25 cellular contexts compared by ENCODE assay signal in genomic region chr12:109730306-109731145, GRCh38. TPM values are rescaled to one million over a fixed set of nuclear protein-coding genes. Genes with fewer than 3 reads are reported as not detected.
DNase-seq lines count a peak whose midpoint lies in the region; ATAC-seq and TF ChIP-seq lines count a peak whose summit lies in the region.
"Had no signal": no experiment of that assay in that cellular context is flagged by ENCODE, and none has a peak within 500 bp of the region (broad histone marks: within the 10 kb centered on the region; RNA-seq: fewer than 3 reads in every experiment).

No MANE protein-coding gene starts in this region.

- H3K9me3 ChIP-seq in heart left ventricle (no peaks in the 10 kb centered on the region), ovary (no peaks in the 10 kb centered on the region), aorta (ENCODE audit: control insufficient read depth, low read length) (no peaks in the 10 kb centered on the region), vagina (no peaks in the 10 kb centered on the region)
- H3K9me3 ChIP-seq: SJCRH30, thyroid gland had no signal

- intact Hi-C loops in Right ventricle myocardium superior (cut with DNase I) (no loop called here), left cardiac atrium (cut with DNase I) (no loop called here), heart left ventricle (cut with DNase I) (no loop called here), ovary (cut with DNase I) (no loop called here), aorta (cut with DNase I) (no loop called here), vagina (cut with DNase I) (no loop called here)

- H3K4me1 ChIP-seq in heart left ventricle = peaks cover 0 to 17% (median 2%) of the 10 kb centered on the region in 12 donors
- H3K4me1 ChIP-seq in ovary (ENCODE audit: insufficient read depth) = peaks cover 3% of the 10 kb centered on the region
- H3K4me1 ChIP-seq in aorta (ENCODE audit: control insufficient read depth in 1 of 2, insufficient read depth in 2 of 2, low read length in 2 of 2) = no peaks in the 10 kb centered on the region
- no peaks in the 10 kb centered on the region for H3K4me1 ChIP-seq in vagina
- H3K4me1 ChIP-seq: thyroid gland had no signal

- no peak for TF ChIP-seq EP300 in ovary (IDR thresholded peaks at IDR 0.05)

- 82 to 89% (median 84%) methylated on average over 15 of the region's 15 CpGs for WGBS in heart left ventricle, 4 donors
- 78 to 82% (median 80%) methylated on average over 15 of the region's 15 CpGs for WGBS in ovary, 3 donors
- 79 to 84% methylated on average over 15 of the region's 15 CpGs for WGBS in aorta, 2 donors

- H3K4me3 ChIP-seq in heart left ventricle = no peak overlapping the region
- H3K4me3 ChIP-seq in ovary = no peak overlapping the region
- no peak overlapping the region for H3K4me3 ChIP-seq in aorta (ENCODE audit: low read length in 2 of 2)
- H3K4me3 ChIP-seq in vagina = no peak overlapping the region
- H3K4me3 ChIP-seq: SJCRH30, thyroid gland had no signal

- TF ChIP-seq POLR2A in heart left ventricle (IDR thresholded peaks at IDR 0.05) (no peak), ovary (IDR thresholded peaks at IDR 0.05) (no peak), vagina (IDR thresholded peaks at IDR 0.05) (no peak)

- H3K36me3 ChIP-seq in heart left ventricle (no peaks in the 10 kb centered on the region), ovary (no peaks in the 10 kb centered on the region), aorta (ENCODE audit: control insufficient read depth in 1 of 2, insufficient read depth in 2 of 2, low read length in 1 of 2) (no peaks in the 10 kb centered on the region), vagina (no peaks in the 10 kb centered on the region)
- H3K36me3 ChIP-seq: SJCRH30, thyroid gland had no signal

- TF ChIP-seq CTCF in heart left ventricle (IDR thresholded peaks at IDR 0.05) (no peak), ovary (IDR thresholded peaks at IDR 0.05) (no peak), vagina (IDR thresholded peaks at IDR 0.05) (no peak)

- ATAC-seq in Right ventricle myocardium superior (ENCODE audit: poor library complexity) = no peak
- ATAC-seq in left cardiac atrium = no peak
- ATAC-seq in heart left ventricle = no peak
- no peak for ATAC-seq in aorta (ENCODE audit: low FRiP score)
- ATAC-seq: natural killer cell treated with Interleukin-12 subunit alpha and Interleukin-12 subunit beta and Interleukin-15 and Interleukin-18, amount 100 ng/mL, for 72 hours; Panc1; stimulated activated naive CD8-positive, alpha-beta T cell treated with anti-CD3 and anti-CD28 coated beads, Interleukin-15, Interleukin-2, amounts not matched to agents 100 U/mL and 50 U/mL, for 24 hours; T-cell; WTC11 had no signal

- no peak overlapping the region for H3K27ac ChIP-seq in heart left ventricle
- no peak overlapping the region for H3K27ac ChIP-seq in ovary
- no peak overlapping the region for H3K27ac ChIP-seq in aorta (ENCODE audit: low read depth in 1 of 2, low read length in 2 of 2)
- H3K27ac ChIP-seq in vagina = no peak overlapping the region
- H3K27ac ChIP-seq: SJCRH30, thyroid gland had no signal

- peak; percentile 17 for DNase-seq in Right ventricle myocardium superior
- DNase-seq in left cardiac atrium = no peak
- peak in 3 of 5 donors; percentile 12 to 17 (median 16) for DNase-seq in heart left ventricle
- DNase-seq in ovary = peak in 3 of 5 donors; percentile 5 to 17 (median 12)
- DNase-seq in aorta = peak; percentile 26 to 32
- no peak for DNase-seq in NCI-H2196 treated with DMSO at 0.1 percent for 48 hours (lab: John Stamatoyannopoulos, UW; ENCODE audit: unreplicated experiment)
- no peak for DNase-seq in vagina (ENCODE audit: extremely low spot score in 2 of 2)
- no peak for DNase-seq in NCI-H345 treated with DMSO at 0.1 percent for 48 hours (lab: John Stamatoyannopoulos, UW; ENCODE audit: unreplicated experiment)
- DNase-seq: activated CD4-positive, alpha-beta T cell treated with anti-CD3 and anti-CD28 coated beads, Interleukin-2, amount 10 ng/mL, durations not matched to agents 7 days and 5 days; central memory CD4-positive, alpha-beta T cell; DMS153; mammary epithelial cell; MV-4-11; NCI-H1436 treated with DMSO at 0.1 percent for 48 hours; NCI-H2081 treated with DMSO at 0.1 percent for 48 hours; NCI-H226; NCI-H69; SJCRH30; small intestine; stimulated activated naive CD8-positive, alpha-beta T cell treated with anti-CD3 and anti-CD28 coated beads, Interleukin-15, Interleukin-2, amounts not matched to agents 100 U/mL and 50 U/mL, for 24 hours; T-cell; thyroid gland had no signal

- H3K27me3 ChIP-seq in heart left ventricle = peaks cover 0 to 6% (median 0%) of the 10 kb centered on the region in 9 donors
- no peaks in the 10 kb centered on the region for H3K27me3 ChIP-seq in ovary
- H3K27me3 ChIP-seq in aorta (ENCODE audit: control insufficient read depth in 1 of 2, insufficient read depth in 2 of 2, low read length in 1 of 2) = no peaks in the 10 kb centered on the region
- no peaks in the 10 kb centered on the region for H3K27me3 ChIP-seq in vagina
- H3K27me3 ChIP-seq: SJCRH30, thyroid gland had no signal

RNA-seq across cellular contexts. Expression of gene FAM222A, which starts 16.9 kb away (rescaled TPM):
- total RNA-seq in Right ventricle myocardium superior = 25.0 TPM
- 10 to 100 TPM; 14.5 to 21.8 TPM for total RNA-seq in left cardiac atrium
- 10 to 100 TPM in 6 of 9 donors, 1 to 10 TPM in 3; 3.5 to 45.8 (median 11.2) TPM for total RNA-seq in heart left ventricle
- 1 to 10 TPM; 4.1 to 9.4 TPM for polyA plus RNA-seq in heart left ventricle
- 10 to 100 TPM in 5 of 7 donors, 1 to 10 TPM in 2; 7.2 to 28.4 (median 15.3) TPM for total RNA-seq in ovary
- 10 to 100 TPM in 1 of 2 donors, 1 to 10 TPM in 1; 4.8 to 11.5 TPM for polyA plus RNA-seq in ovary
- under 1 TPM; 0.48 to 0.52 TPM for total RNA-seq in aorta
- under 1 TPM; 0.25 to 0.28 TPM for polyA plus RNA-seq in aorta
- total RNA-seq in vagina = 1.5 TPM

Comparison
In these comparisons a context has a peak if more than half of its experiments do, and no peak if none do; other contexts are left out.
1. DNase-seq: peak in Right ventricle myocardium superior (single experiment), heart left ventricle (3 of 5), ovary (3 of 5) and aorta (2 of 2); none in left cardiac atrium (single experiment), NCI-H2196 treated with DMSO at 0.1 percent for 48 hours (single experiment), vagina (0 of 2) and NCI-H345 treated with DMSO at 0.1 percent for 48 hours (single experiment).